Comparison of ENCODE assay signal across 1 cellular context in genomic region chr17:56110463-56111138, GRCh38.
TF ChIP-seq lines count a peak whose summit lies in the region.

No MANE protein-coding gene starts in this region.

TF ChIP-seq in A549, 52 proteins besides CTCF, POLR2A, EP300 and RAD21 (continued from another document):
- TF ChIP-seq MAX (IDR thresholded peaks at IDR 0.05) (no peak), PBX3 (IDR thresholded peaks at IDR 0.05) (no peak), TP53 (CRISPR knock-in tag; IDR thresholded peaks at IDR 0.05) (no peak)
